ENCODE assay signal across 16 cellular contexts in genomic region chr16:11102523-11102898, GRCh38.
DNase-seq lines count a peak whose midpoint lies in the region; ATAC-seq and TF ChIP-seq lines count a peak whose summit lies in the region.
"Had no signal": no experiment of that assay in that cellular context is flagged by ENCODE, and none has a peak within 500 bp of the region (broad histone marks: within the 10 kb centered on the region; RNA-seq: fewer than 3 reads in every experiment).

No MANE protein-coding gene starts in this region.

- H3K36me3 ChIP-seq in hepatocyte (replicated peaks; ENCODE audit: insufficient read depth, low read depth) (no peaks in the 10 kb centered on the region), breast epithelium (no peaks in the 10 kb centered on the region)
- H3K36me3 ChIP-seq: gastroesophageal sphincter had no signal

- no peaks in the 10 kb centered on the region for H3K27me3 Mint-ChIP-seq in activated T-cell treated with anti-CD3 and anti-CD28 coated beads, Interleukin-2, amount 50 U/mL, for 72 hours (ENCODE audit: low read depth)
- H3K27me3 Mint-ChIP-seq in activated CD8-positive, alpha-beta T cell treated with anti-CD3 and anti-CD28 coated beads for 36 hours, result no peaks in the 10 kb centered on the region
- H3K27me3 Mint-ChIP-seq in stimulated activated memory B cell treated with anti-CD40 and anti-IgM and Interleukin-4, amounts not matched to agents 10 μg/mL and 1 μg/mL and 100 μg/mL, for 72 hours, result no peaks in the 10 kb centered on the region
- H3K27me3 Mint-ChIP-seq: memory B cell had no signal

- TF ChIP-seq POLR2A in breast epithelium (IDR thresholded peaks at IDR 0.05), result no peak

- no peak for ATAC-seq in activated T-cell treated with anti-CD3 and anti-CD28 coated beads, Interleukin-2, amount 50 U/mL, for 72 hours (replicated peaks in 1 of 2)
- no peak for ATAC-seq in activated CD8-positive, alpha-beta T cell treated with anti-CD3 and anti-CD28 coated beads for 36 hours
- ATAC-seq in stimulated activated memory B cell treated with anti-CD40 and anti-IgM and Interleukin-4, amounts not matched to agents 10 μg/mL and 1 μg/mL and 100 μg/mL, for 72 hours, result no peak
- no peak for ATAC-seq in HG03108 (IDR thresholded peaks at IDR 0.05; ENCODE audit: unreplicated experiment)
- ATAC-seq: gastroesophageal sphincter, WTC11 had no signal

- peak overlapping the region; percentile 54 for H3K27ac Mint-ChIP-seq in activated T-cell treated with anti-CD3 and anti-CD28 coated beads, Interleukin-2, amount 50 U/mL, for 72 hours
- H3K27ac Mint-ChIP-seq in activated CD8-positive, alpha-beta T cell treated with anti-CD3 and anti-CD28 coated beads for 36 hours, result peak overlapping the region; percentile 1
- peak overlapping the region; percentile 96 for H3K27ac Mint-ChIP-seq in stimulated activated memory B cell treated with anti-CD40 and anti-IgM and Interleukin-4, amounts not matched to agents 10 μg/mL and 1 μg/mL and 100 μg/mL, for 72 hours
- H3K27ac Mint-ChIP-seq: memory B cell, WTC11 had no signal

- peaks cover 95% of the 10 kb centered on the region for H3K4me1 Mint-ChIP-seq in activated T-cell treated with anti-CD3 and anti-CD28 coated beads, Interleukin-2, amount 50 U/mL, for 72 hours (ENCODE audit: low read depth)
- H3K4me1 Mint-ChIP-seq in activated CD8-positive, alpha-beta T cell treated with anti-CD3 and anti-CD28 coated beads for 36 hours (ENCODE audit: low read depth), result peaks cover 66% of the 10 kb centered on the region
- peaks cover 75% of the 10 kb centered on the region for H3K4me1 Mint-ChIP-seq in stimulated activated memory B cell treated with anti-CD40 and anti-IgM and Interleukin-4, amounts not matched to agents 10 μg/mL and 1 μg/mL and 100 μg/mL, for 72 hours

- TF ChIP-seq CTCF in activated CD8-positive, alpha-beta T cell treated with anti-CD3 and anti-CD28 coated beads for 36 hours (IDR thresholded peaks at IDR 0.05), result no peak
- TF ChIP-seq CTCF in hepatocyte (IDR thresholded peaks at IDR 0.05; ENCODE audit: poor library complexity) (no peak), GM10266 (IDR thresholded peaks at IDR 0.05; ENCODE audit: control insufficient read depth, insufficient read depth, low read depth, missing control alignments) (no peak), breast epithelium (IDR thresholded peaks at IDR 0.05) (no peak)

- no peaks in the 10 kb centered on the region for H3K9me3 Mint-ChIP-seq in activated T-cell treated with anti-CD3 and anti-CD28 coated beads, Interleukin-2, amount 50 U/mL, for 72 hours
- no peaks in the 10 kb centered on the region for H3K9me3 Mint-ChIP-seq in activated CD8-positive, alpha-beta T cell treated with anti-CD3 and anti-CD28 coated beads for 36 hours
- no peaks in the 10 kb centered on the region for H3K9me3 Mint-ChIP-seq in stimulated activated memory B cell treated with anti-CD40 and anti-IgM and Interleukin-4, amounts not matched to agents 10 μg/mL and 1 μg/mL and 100 μg/mL, for 72 hours
- H3K9me3 Mint-ChIP-seq: memory B cell, WTC11 had no signal

- WGBS in hepatocyte (ENCODE audit: low lambda C conversion rate, missing lambda C conversion rate), result 62% methylated on average over 3 of the region's 3 CpGs

- no peaks in the 10 kb centered on the region for H3K79me2 ChIP-seq in hepatocyte

- H3K27me3 ChIP-seq in hepatocyte (no peaks in the 10 kb centered on the region), breast epithelium (no peaks in the 10 kb centered on the region)
- H3K27me3 ChIP-seq: gastroesophageal sphincter had no signal

- no peak overlapping the region for H3K4me3 ChIP-seq in hepatocyte
- no peak overlapping the region for H3K4me3 ChIP-seq in breast epithelium
- H3K4me3 ChIP-seq: gastroesophageal sphincter had no signal

- POLR2A ChIA-PET in activated CD8-positive, alpha-beta T cell treated with anti-CD3 and anti-CD28 coated beads for 36 hours (lab: Charles Lee), result interaction anchor here (0.5 to 1.7 kb wide), 7 partner anchors 8 to 152 kb away, joined by 3 to 9 read pairs (median 4); no protein-coding TSS in a partner anchor

- no peak for DNase-seq in activated T-cell treated with anti-CD3 and anti-CD28 coated beads, Interleukin-2, amount 50 U/mL, for 72 hours
- no peak for DNase-seq in activated T-cell treated with anti-CD3 and anti-CD28 coated beads, Interleukin-2, amount 50 U/mL, for 1 hour
- no peak for DNase-seq in activated CD8-positive, alpha-beta T cell treated with anti-CD3 and anti-CD28 coated beads for 36 hours
- no peak for DNase-seq in hepatocyte (ENCODE audit: low spot score)
- DNase-seq in GM10266 (ENCODE audit: extremely low spot score), result no peak
- no peak for DNase-seq in breast epithelium (ENCODE audit: low spot score in 2 of 2)
- DNase-seq: H7; NCI-H2107; NCI-H774; occipital lobe; stimulated activated CD4-positive, alpha-beta T cell treated with anti-CD3 and anti-CD28 coated beads, Interleukin-4, amount 100 ng/mL, for 24 hours had no signal

- H3K9me3 ChIP-seq in hepatocyte (ENCODE audit: low read depth) (no peaks in the 10 kb centered on the region), breast epithelium (no peaks in the 10 kb centered on the region)
- H3K9me3 ChIP-seq: gastroesophageal sphincter had no signal

- no peaks in the 10 kb centered on the region for H4K20me1 ChIP-seq in hepatocyte (ENCODE audit: insufficient read depth, poor library complexity, severe bottlenecking)

- CTCF ChIA-PET in activated CD8-positive, alpha-beta T cell treated with anti-CD3 and anti-CD28 coated beads for 36 hours (lab: Charles Lee), result interaction anchor here (1.2 to 2.1 kb wide), 6 partner anchors 8 to 152 kb away, joined by 3 to 9 read pairs (median 4); no protein-coding TSS in a partner anchor

- no peak overlapping the region for H2AFZ ChIP-seq in hepatocyte

- H3K4me2 ChIP-seq in hepatocyte, result no peak overlapping the region

- intact Hi-C loops in activated CD8-positive, alpha-beta T cell treated with anti-CD3 and anti-CD28 coated beads for 36 hours (cut with micrococcal nuclease), result no loop called here
- intact Hi-C loops in breast epithelium (cut with DNase I; ENCODE audit: low total_unique reads), result no loop called here

- H3K27ac ChIP-seq in hepatocyte, result peak overlapping the region; percentile 78
- peak overlapping the region in 1 of 2 donors; percentile 46 for H3K27ac ChIP-seq in breast epithelium

- no peaks in the 10 kb centered on the region for H3K9me2 ChIP-seq in hepatocyte (replicated peaks; ENCODE audit: insufficient read depth)

- peak overlapping the region in 1 of 2 donors; percentile 27 for H3K4me3 Mint-ChIP-seq in activated T-cell treated with anti-CD3 and anti-CD28 coated beads, Interleukin-2, amount 50 U/mL, for 72 hours
- no peak overlapping the region for H3K4me3 Mint-ChIP-seq in activated CD8-positive, alpha-beta T cell treated with anti-CD3 and anti-CD28 coated beads for 36 hours
- no peak overlapping the region for H3K4me3 Mint-ChIP-seq in stimulated activated memory B cell treated with anti-CD40 and anti-IgM and Interleukin-4, amounts not matched to agents 10 μg/mL and 1 μg/mL and 100 μg/mL, for 72 hours
- H3K4me3 Mint-ChIP-seq: memory B cell, WTC11 had no signal

- peaks cover 0 to 3% of the 10 kb centered on the region in 2 donors for H3K36me3 Mint-ChIP-seq in activated T-cell treated with anti-CD3 and anti-CD28 coated beads, Interleukin-2, amount 50 U/mL, for 72 hours (ENCODE audit: insufficient read depth in 2 of 2)
- H3K36me3 Mint-ChIP-seq in activated CD8-positive, alpha-beta T cell treated with anti-CD3 and anti-CD28 coated beads for 36 hours (ENCODE audit: low read depth), result peaks cover 14% of the 10 kb centered on the region
- H3K36me3 Mint-ChIP-seq in stimulated activated memory B cell treated with anti-CD40 and anti-IgM and Interleukin-4, amounts not matched to agents 10 μg/mL and 1 μg/mL and 100 μg/mL, for 72 hours, result peaks cover 47% of the 10 kb centered on the region
- H3K36me3 Mint-ChIP-seq: WTC11 had no signal

- peaks cover 42% of the 10 kb centered on the region for H3K4me1 ChIP-seq in hepatocyte (ENCODE audit: insufficient read depth)
- no peaks in the 10 kb centered on the region for H3K4me1 ChIP-seq in breast epithelium

Comparison
In these comparisons a context has a peak if more than half of its experiments do, and no peak if none do; other contexts are left out.
1. H3K27ac Mint-ChIP-seq: peak in every context shown above with its lines; median percentile 96 in stimulated activated memory B cell treated with anti-CD40 and anti-IgM and Interleukin-4, amounts not matched to agents 10 μg/mL and 1 μg/mL and 100 μg/mL, for 72 hours; 54 in activated T-cell treated with anti-CD3 and anti-CD28 coated beads, Interleukin-2, amount 50 U/mL, for 72 hours; 1 in activated CD8-positive, alpha-beta T cell treated with anti-CD3 and anti-CD28 coated beads for 36 hours.